Comparison of ENCODE assay signal across 9 cellular contexts in the genomic region with DNA sequence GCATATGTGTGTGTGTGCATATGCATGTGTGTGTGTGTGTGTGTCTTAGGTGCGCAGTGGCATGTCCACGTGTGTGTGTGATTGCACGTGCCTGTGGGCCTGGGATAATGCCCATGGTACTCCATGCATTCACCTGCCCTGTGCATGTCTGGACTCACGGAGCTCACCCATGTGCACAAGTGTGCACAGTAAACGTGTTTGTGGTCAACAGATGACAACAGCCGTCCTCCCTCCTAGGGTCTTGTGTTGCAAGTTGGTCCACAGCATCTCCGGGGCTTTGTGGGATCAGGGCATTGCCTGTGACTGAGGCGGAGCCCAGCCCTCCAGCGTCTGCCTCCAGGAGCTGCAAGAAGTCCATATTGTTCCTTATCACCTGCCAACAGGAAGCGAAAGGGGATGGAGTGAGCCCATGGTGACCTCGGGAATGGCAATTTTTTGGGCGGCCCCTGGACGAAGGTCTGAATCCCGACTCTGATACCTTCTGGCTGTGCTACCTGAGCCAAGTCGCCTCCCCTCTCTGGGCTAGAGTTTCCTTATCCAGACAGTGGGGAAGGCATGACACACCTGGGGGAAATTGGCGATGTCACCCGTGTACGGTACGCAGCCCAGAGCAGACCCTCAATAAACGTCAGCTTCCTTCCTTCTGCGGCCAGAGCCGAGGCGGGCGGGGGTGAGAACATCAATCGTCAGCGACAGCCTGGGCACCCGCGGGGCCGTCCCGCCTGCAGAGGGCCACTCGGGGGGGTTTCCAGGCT. TPM values are rescaled to one million over a fixed set of nuclear protein-coding genes. Genes with fewer than 3 reads are reported as not detected.
DNase-seq lines count a peak whose midpoint lies in the region; ATAC-seq and TF ChIP-seq lines count a peak whose summit lies in the region.
"Had no signal": no experiment of that assay in that cellular context is flagged by ENCODE, and none has a peak within 500 bp of the region (broad histone marks: within the 10 kb centered on the region; RNA-seq: fewer than 3 reads in every experiment).

No MANE protein-coding gene starts in this region.

- peaks cover 0 to 6% (median 0%) of the 10 kb centered on the region in 7 donors for H3K9me3 Mint-ChIP-seq in CD4-positive, CD25-positive, alpha-beta regulatory T cell
- no peaks in the 10 kb centered on the region for H3K9me3 Mint-ChIP-seq in immature natural killer cell

- peak overlapping the region; percentile 56 to 88 (median 81) for H3K4me3 Mint-ChIP-seq in CD4-positive, CD25-positive, alpha-beta regulatory T cell
- H3K4me3 Mint-ChIP-seq in immature natural killer cell: peak overlapping the region; percentile 84 to 90 (median 89)

- H3K27ac Mint-ChIP-seq in CD4-positive, CD25-positive, alpha-beta regulatory T cell: peak overlapping the region; percentile 90 to 96 (median 91)
- peak overlapping the region; percentile 99 to 100 (median 100) for H3K27ac Mint-ChIP-seq in immature natural killer cell

- peak overlapping the region; percentile 48 for H3K4me3 ChIP-seq in CD4-positive, CD25-positive, alpha-beta regulatory T cell (ENCODE audit: low read depth, low read length)
- H3K4me3 ChIP-seq in BE2C (ENCODE audit: low read depth, low read length): no peak overlapping the region

- peak; percentile 16 to 29 for ATAC-seq in CD4-positive, CD25-positive, alpha-beta regulatory T cell (ENCODE audit: low read depth in 2 of 2)
- peak; percentile 48 for ATAC-seq in HG02588 (IDR thresholded peaks at IDR 0.05; ENCODE audit: unreplicated experiment)

- peaks cover 31% of the 10 kb centered on the region for H3K36me3 Mint-ChIP-seq in CD4-positive, CD25-positive, alpha-beta regulatory T cell
- H3K36me3 Mint-ChIP-seq in immature natural killer cell: peaks cover 29 to 43% (median 33%) of the 10 kb centered on the region in 3 donors

- H3K27me3 Mint-ChIP-seq in CD4-positive, CD25-positive, alpha-beta regulatory T cell: no peaks in the 10 kb centered on the region
- H3K27me3 Mint-ChIP-seq in immature natural killer cell (ENCODE audit: low read depth in 3 of 3): peaks cover 32 to 38% (median 35%) of the 10 kb centered on the region in 3 donors

- peaks cover 14 to 92% (median 44%) of the 10 kb centered on the region in 4 donors for H3K4me1 Mint-ChIP-seq in CD4-positive, CD25-positive, alpha-beta regulatory T cell
- peaks cover 89 to 94% of the 10 kb centered on the region in 2 donors for H3K4me1 Mint-ChIP-seq in immature natural killer cell

- H3K9me3 ChIP-seq in CD4-positive, CD25-positive, alpha-beta regulatory T cell (ENCODE audit: control insufficient read depth in 2 of 2, low read length in 2 of 2): peaks cover 3% of the 10 kb centered on the region in 2 experiments
- peaks cover under 1% of the 10 kb centered on the region; the same call in 1 of the 2 replicates for H3K9me3 ChIP-seq in BE2C

- peak; percentile 53 to 77 (median 69) for DNase-seq in CD4-positive, CD25-positive, alpha-beta regulatory T cell
- DNase-seq in activated CD4-positive, alpha-beta T cell treated with anti-CD3 and anti-CD28 coated beads for 48 hours: peak; percentile 76
- DNase-seq in immature natural killer cell (peak; percentile 94 to 98 (median 94)), nucleus accumbens (lab: John Stamatoyannopoulos, UW) (no peak), DMS153 (lab: John Stamatoyannopoulos, UW) (no peak), BE2C (no peak)
- peak; percentile 70 for DNase-seq in stimulated activated naive CD4-positive, alpha-beta T cell treated with Interleukin-2 at 50 U/mL for 16 hours (lab: John Stamatoyannopoulos, UW)
- DNase-seq: left cardiac atrium had no signal

- peaks cover 25% of the 10 kb centered on the region for H3K36me3 ChIP-seq in CD4-positive, CD25-positive, alpha-beta regulatory T cell (ENCODE audit: control insufficient read depth, insufficient read depth, low read length)
- no peaks in the 10 kb centered on the region for H3K36me3 ChIP-seq in BE2C

- no peak for TF ChIP-seq CTCF in BE2C (IDR thresholded peaks at IDR 0.05; ENCODE audit: low read depth, low read length)

- H3K27me3 ChIP-seq in CD4-positive, CD25-positive, alpha-beta regulatory T cell (ENCODE audit: control insufficient read depth, insufficient read depth, low read length): no peaks in the 10 kb centered on the region
- peaks cover 11% of the 10 kb centered on the region for H3K27me3 ChIP-seq in BE2C

- H3K4me1 ChIP-seq in CD4-positive, CD25-positive, alpha-beta regulatory T cell (ENCODE audit: control insufficient read depth, insufficient read depth, low read length, poor library complexity, severe bottlenecking): peaks cover 65% of the 10 kb centered on the region
- no peaks in the 10 kb centered on the region for H3K4me1 ChIP-seq in BE2C

- H3K27ac ChIP-seq in CD4-positive, CD25-positive, alpha-beta regulatory T cell (ENCODE audit: insufficient read depth, low read length, poor library complexity, severe bottlenecking): peak overlapping the region; percentile 82

RNA-seq across cellular contexts. Expression of a gene that starts 47.6 kb away (rescaled TPM):
- 63.1 TPM for total RNA-seq in CD4-positive, CD25-positive, alpha-beta regulatory T cell
- polyA plus RNA-seq in CD4-positive, CD25-positive, alpha-beta regulatory T cell: 10 to 100 TPM; 34.3 to 50.7 (median 37.3) TPM
- 10 to 100 TPM; 27.5 to 59.7 (median 49.6) TPM for polyA plus RNA-seq in immature natural killer cell
- not detected for polyA plus RNA-seq in BE2C (2012; ENCODE audit: insufficient read depth, insufficient read length, low read depth)

Comparison
In these comparisons a context has a peak if more than half of its experiments do, and no peak if none do; other contexts are left out.
1. DNase-seq: peak in CD4-positive, CD25-positive, alpha-beta regulatory T cell (3 of 3), activated CD4-positive, alpha-beta T cell treated with anti-CD3 and anti-CD28 coated beads for 48 hours (single experiment), immature natural killer cell (3 of 3) and stimulated activated naive CD4-positive, alpha-beta T cell treated with Interleukin-2 at 50 U/mL for 16 hours (single experiment); none in nucleus accumbens (0 of 56), DMS153 (single experiment) and BE2C (single experiment).